18 cellular contexts compared by ENCODE assay signal in the genomic region with DNA sequence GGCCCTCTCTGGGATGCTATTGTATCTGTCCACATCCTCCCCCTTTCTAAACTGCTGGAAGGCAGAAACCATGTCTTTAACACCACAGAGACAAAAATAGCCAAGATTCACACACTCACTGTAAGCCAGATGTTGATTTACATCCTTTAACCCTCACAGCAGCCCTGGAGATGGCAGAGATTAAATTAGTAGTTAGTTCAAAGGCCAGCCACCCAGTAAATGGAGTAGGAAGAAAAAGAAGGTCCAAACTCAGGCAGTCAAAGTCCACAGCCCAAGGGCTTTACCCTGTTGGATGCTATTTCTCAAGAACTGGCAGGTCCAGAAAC. TPM values are rescaled to one million over a fixed set of nuclear protein-coding genes. Genes with fewer than 3 reads are reported as not detected.
DNase-seq lines count a peak whose midpoint lies in the region; TF ChIP-seq lines count a peak whose summit lies in the region.
"Had no signal": no experiment of that assay in that cellular context is flagged by ENCODE, and none has a peak within 500 bp of the region (broad histone marks: within the 10 kb centered on the region; RNA-seq: fewer than 3 reads in every experiment).

No MANE protein-coding gene starts in this region.

- H3K9me3 Mint-ChIP-seq in T-helper 2 cell treated with Interferon-gamma antibody and Interleukin-4, amounts not matched to agents 5 μg/mL and 100 μg/mL, for 36 hours = no peaks in the 10 kb centered on the region
- no peaks in the 10 kb centered on the region for H3K9me3 Mint-ChIP-seq in neural crest cell
- H3K9me3 Mint-ChIP-seq: central memory CD8-positive, alpha-beta T cell had no signal

- H3K4me3 Mint-ChIP-seq in T-helper 2 cell treated with Interferon-gamma antibody and Interleukin-4, amounts not matched to agents 5 μg/mL and 100 μg/mL, for 36 hours = peak overlapping the region; percentile 40
- H3K4me3 Mint-ChIP-seq in neural crest cell = peak overlapping the region; percentile 100
- H3K4me3 Mint-ChIP-seq: central memory CD8-positive, alpha-beta T cell had no signal

- H3K27ac ChIP-seq in MM.1S (ENCODE audit: low read length) = peak overlapping the region; percentile 18; the same call in 1 of the 2 replicates
- H3K27ac ChIP-seq: ovary, SJSA1 had no signal

- no peaks in the 10 kb centered on the region for H4K20me1 ChIP-seq in MM.1S (ENCODE audit: insufficient read depth, low read length)

- TF ChIP-seq CTCF in MM.1S (IDR thresholded peaks at IDR 0.05; ENCODE audit: low read length) = no peak
- no peak for TF ChIP-seq CTCF in neural crest cell (conservative IDR thresholded peaks at IDR 0.05)

- no peak overlapping the region for H2AFZ ChIP-seq in MM.1S (ENCODE audit: low read length)

- H3K9ac ChIP-seq in MM.1S (ENCODE audit: low read length) (no peak overlapping the region), adipocyte (ENCODE audit: low read length) (peak overlapping the region; percentile 64)

- no peaks in the 10 kb centered on the region for H3K9me2 ChIP-seq in MM.1S (replicated peaks; ENCODE audit: insufficient read depth, low read length)

- H3K9me3 ChIP-seq in MM.1S (replicated peaks; ENCODE audit: insufficient read depth, low read length) (no peaks in the 10 kb centered on the region), adipocyte (ENCODE audit: control insufficient read depth, low read length) (no peaks in the 10 kb centered on the region)
- H3K9me3 ChIP-seq: ovary, SJSA1, upper lobe of left lung had no signal

- H3K4me2 ChIP-seq in MM.1S (ENCODE audit: low read depth, low read length) = no peak overlapping the region

- H3F3A ChIP-seq in MM.1S (ENCODE audit: insufficient read depth, low read length) = peaks cover 46% of the 10 kb centered on the region

- no peaks in the 10 kb centered on the region for H3K27me3 Mint-ChIP-seq in T-helper 2 cell treated with Interferon-gamma antibody and Interleukin-4, amounts not matched to agents 5 μg/mL and 100 μg/mL, for 36 hours (ENCODE audit: low read depth)
- peaks cover 10% of the 10 kb centered on the region for H3K27me3 Mint-ChIP-seq in neural crest cell (ENCODE audit: low read depth)
- H3K27me3 Mint-ChIP-seq: central memory CD8-positive, alpha-beta T cell had no signal

- no peak overlapping the region for H3K4me3 ChIP-seq in MM.1S (ENCODE audit: low read length)
- H3K4me3 ChIP-seq in adipocyte (ENCODE audit: low read length) = no peak overlapping the region
- H3K4me3 ChIP-seq: lung, ovary, SJSA1, upper lobe of left lung had no signal

- peaks cover 71% of the 10 kb centered on the region for H3K79me2 ChIP-seq in MM.1S (ENCODE audit: low read length)

- H3K27me3 ChIP-seq in MM.1S (replicated peaks; ENCODE audit: insufficient read depth, low read length) = no peaks in the 10 kb centered on the region
- H3K27me3 ChIP-seq in adipocyte (replicated peaks; ENCODE audit: control insufficient read depth, insufficient read depth, low read length) = no peaks in the 10 kb centered on the region
- H3K27me3 ChIP-seq: ovary, SJSA1, upper lobe of left lung had no signal

- peak overlapping the region; percentile 59 for H3K27ac Mint-ChIP-seq in T-helper 2 cell treated with Interferon-gamma antibody and Interleukin-4, amounts not matched to agents 5 μg/mL and 100 μg/mL, for 36 hours
- no peak overlapping the region for H3K27ac Mint-ChIP-seq in neural crest cell (ENCODE audit: unreplicated experiment)

- H3K4me1 ChIP-seq in MM.1S (ENCODE audit: low read length) (peaks cover 30% of the 10 kb centered on the region), adipocyte (ENCODE audit: control insufficient read depth, insufficient read depth, low read length) (peaks cover 26% of the 10 kb centered on the region)

- no peak for DNase-seq in T-helper 2 cell treated with Interferon-gamma antibody and Interleukin-4, amounts not matched to agents 5 μg/mL and 100 μg/mL, for 36 hours (ENCODE audit: low spot score)
- DNase-seq in T-helper 2 cell = no peak
- DNase-seq in MM.1S = no peak
- DNase-seq in adipocyte (ENCODE audit: low read depth) = no peak
- no peak for DNase-seq in neural crest cell (ENCODE audit: low read depth, low spot score)
- no peak for DNase-seq in stimulated activated CD4-positive, alpha-beta T cell treated with anti-CD3 and anti-CD28 coated beads, Interleukin-1b, Interleukin-23, amount 100 ng/mL, for 48 hours
- DNase-seq in MV-4-11 (lab: John Stamatoyannopoulos, UW) = no peak
- no peak for DNase-seq in GM19238 (ENCODE audit: insufficient read length, low spot score)
- DNase-seq: activated CD4-positive, CD25-positive, alpha-beta regulatory T cell; activated gamma-delta T cell treated with Interleukin-2 at 50 U/mL for 16 hours; hypothalamus; NCI-H146; NCI-H69; upper lobe of left lung had no signal

- peaks cover 32% of the 10 kb centered on the region for H3K4me1 Mint-ChIP-seq in T-helper 2 cell treated with Interferon-gamma antibody and Interleukin-4, amounts not matched to agents 5 μg/mL and 100 μg/mL, for 36 hours (ENCODE audit: low read depth)
- peaks cover 49% of the 10 kb centered on the region for H3K4me1 Mint-ChIP-seq in neural crest cell

- H3K36me3 Mint-ChIP-seq in T-helper 2 cell treated with Interferon-gamma antibody and Interleukin-4, amounts not matched to agents 5 μg/mL and 100 μg/mL, for 36 hours (ENCODE audit: low read depth) = peaks cover 41% of the 10 kb centered on the region
- H3K36me3 Mint-ChIP-seq in neural crest cell (ENCODE audit: low read depth) = peaks cover 15% of the 10 kb centered on the region

- H3K36me3 ChIP-seq in MM.1S (replicated peaks; ENCODE audit: insufficient read depth, low read length) (peaks cover 8% of the 10 kb centered on the region), adipocyte (ENCODE audit: control insufficient read depth, insufficient read depth, low read length, severe bottlenecking) (peaks cover 41% of the 10 kb centered on the region)
- H3K36me3 ChIP-seq: ovary had no signal

RNA-seq across cellular contexts. Expression of a gene that starts 2.1 kb away (rescaled TPM):
- 8.0 and 8.3 TPM in 2 replicates for total RNA-seq in neural crest cell

RNA-seq across cellular contexts. Expression of a gene that starts 2.3 kb away (rescaled TPM):
- total RNA-seq in neural crest cell = 697 and 738 TPM in 2 replicates

RNA-seq across cellular contexts. Expression of a gene that starts 2.5 kb away (rescaled TPM):
- 50.3 and 59.3 TPM in 2 replicates for total RNA-seq in neural crest cell

RNA-seq across cellular contexts. Expression of a gene that starts 8.0 kb away (rescaled TPM):
- total RNA-seq in neural crest cell = 102 and 104 TPM in 2 replicates

RNA-seq across cellular contexts. Expression of a gene that starts 14.7 kb away (rescaled TPM):
- 35.1 and 36.7 TPM in 2 replicates for total RNA-seq in neural crest cell
